17 cellular contexts compared by ENCODE assay signal in genomic region chr3:100001514-100002270, GRCh38.
DNase-seq lines count a peak whose midpoint lies in the region; ATAC-seq and TF ChIP-seq lines count a peak whose summit lies in the region.
"Had no signal": no experiment of that assay in that cellular context is flagged by ENCODE, and none has a peak within 500 bp of the region (broad histone marks: within the 10 kb centered on the region; RNA-seq: fewer than 3 reads in every experiment).

No MANE protein-coding gene starts in this region.

- peaks cover 7 to 10% of the 10 kb centered on the region in 2 experiments; a peak in 3 of 4 replicates for H3K79me1 ChIP-seq in IMR-90 (ENCODE audit: low read depth in 1 of 2, low read length in 2 of 2)
- H3K79me1 ChIP-seq in mesenchymal stem cell (replicated peaks; ENCODE audit: low read length, poor library complexity, severe bottlenecking): peaks cover 2% of the 10 kb centered on the region

- H3K4me3 ChIP-seq in IMR-90 (ENCODE audit: insufficient read depth, low read depth, low read length) (no peak overlapping the region), mesenchymal stem cell (ENCODE audit: insufficient read depth in 1 of 2, low read depth in 1 of 2, low read length in 2 of 2) (no peak overlapping the region), brain microvascular endothelial cell (ENCODE audit: low read depth, low read length) (no peak overlapping the region), spleen (no peak overlapping the region)
- H3K4me3 ChIP-seq: GM23248 had no signal

- H3K36me3 ChIP-seq in IMR-90 (ENCODE audit: control insufficient read depth, insufficient read depth, low read length) (no peaks in the 10 kb centered on the region), mesenchymal stem cell (ENCODE audit: control insufficient read depth in 1 of 2, insufficient read depth in 2 of 2, low read depth in 1 of 2, low read length in 2 of 2) (no peaks in the 10 kb centered on the region), brain microvascular endothelial cell (replicated peaks) (no peaks in the 10 kb centered on the region), spleen (no peaks in the 10 kb centered on the region)

- peak overlapping the region; percentile 62 for H2BK20ac ChIP-seq in IMR-90 (ENCODE audit: low read depth, low read length)

- H4K8ac ChIP-seq in IMR-90 (ENCODE audit: low read depth in 2 of 2, low read length in 2 of 2) (peak overlapping the region in 1 of 2 experiments; percentile 20; a peak in 1 of 4 replicates), mesenchymal stem cell (ENCODE audit: low read length) (no peak overlapping the region)

- POLR2A ChIA-PET in IMR-90 (lab: Charles Lee; ENCODE audit: unreplicated experiment): no interaction called here

- H3K4ac ChIP-seq in IMR-90 (ENCODE audit: low read depth, low read length) (peak overlapping the region; percentile 28), mesenchymal stem cell (ENCODE audit: low read depth in 1 of 2, low read length in 2 of 2) (no peak overlapping the region)

- WGBS in IMR-90 (ENCODE audit: extremely low coverage in 2 of 2, insufficient read length in 1 of 2), 2 experiments: 100% methylated on average over 1 of the region's 8 CpGs; no CpG with 5 or more reads in 1 of the 2 experiments
- WGBS in mesenchymal stem cell: 96% methylated on average over 6 of the region's 8 CpGs
- WGBS in spleen, 5 donors: 94 to 99% (median 97%) methylated on average over 8 of the region's 8 CpGs

- intact Hi-C loops in IMR-90 (cut with micrococcal nuclease) (no loop called here), spleen (cut with DNase I; ENCODE audit: low total_unique reads) (no loop called here)

- peaks cover 13% of the 10 kb centered on the region; the same call in 1 of the 2 replicates for H3K9me1 ChIP-seq in IMR-90 (ENCODE audit: insufficient read depth, low read length)

- 0 out of 2 replicates have a peak overlapping the region, but pooled peaks have one; percentile 7 for H4K5ac ChIP-seq in IMR-90 (ENCODE audit: low read depth, low read length)

- H3K18ac ChIP-seq in IMR-90 (ENCODE audit: low read depth, low read length) (peak overlapping the region; percentile 60), mesenchymal stem cell (ENCODE audit: low read depth in 1 of 2, low read length in 2 of 2) (peak overlapping the region in 1 of 2 experiments; percentile 18)

- in situ Hi-C loops in IMR-90 (cut with MboI; ENCODE audit: low sequenced_read_pairs): no loop called here
- in situ Hi-C loops in brain microvascular endothelial cell (cut with HindIII; ENCODE audit: low pct_ligation_motif_present, low sequenced_read_pairs): no loop called here

- H2BK120ac ChIP-seq in IMR-90 (ENCODE audit: low read depth, low read length) (peak overlapping the region; percentile 68), mesenchymal stem cell (ENCODE audit: low read depth, low read length) (no peak overlapping the region)

- TF ChIP-seq POLR2A in IMR-90 (IDR thresholded peaks at IDR 0.05; ENCODE audit: low read depth, low read length): no peak
- no peak for TF ChIP-seq POLR2A in spleen (IDR thresholded peaks at IDR 0.05)

- TF ChIP-seq RAD21 in IMR-90 (IDR thresholded peaks at IDR 0.05; ENCODE audit: low read length): no peak

- no peak overlapping the region for H2BK12ac ChIP-seq in mesenchymal stem cell (ENCODE audit: low read length in 2 of 2)

- no peak overlapping the region for H3K4me2 ChIP-seq in IMR-90 (ENCODE audit: low read depth, low read length)
- H3K4me2 ChIP-seq in mesenchymal stem cell (ENCODE audit: low read length, poor library complexity, severe bottlenecking): no peak overlapping the region

- CTCF ChIA-PET in IMR-90 (lab: Yijun Ruan, JAX): interaction anchor here (0.6 kb wide), 1 partner anchor 14 kb away, joined by 3 read pairs; no protein-coding TSS in a partner anchor

- H3K27ac ChIP-seq in IMR-90 (ENCODE audit: insufficient read depth, low read length) (no peak overlapping the region), VCaP (peak overlapping the region; percentile 53), mesenchymal stem cell (ENCODE audit: low read length, poor library complexity, severe bottlenecking) (no peak overlapping the region), brain microvascular endothelial cell (no peak overlapping the region), spleen (no peak overlapping the region)

- H3K9me3 ChIP-seq in IMR-90 (ENCODE audit: control insufficient read depth, insufficient read depth, low read length) (no peaks in the 10 kb centered on the region), mesenchymal stem cell (ENCODE audit: control insufficient read depth, low read length) (no peaks in the 10 kb centered on the region), spleen (peaks cover 0 to 2% (median 0%) of the 10 kb centered on the region in 8 donors)

- H4K20me1 ChIP-seq in IMR-90 (ENCODE audit: insufficient read depth, low read length): no peaks in the 10 kb centered on the region

- dilution Hi-C loops in IMR-90 (cut with HindIII; ENCODE audit: low sequenced_read_pairs, unreplicated experiment): no loop called here

- peak; percentile 7 for DNase-seq in COLO668 (lab: John Stamatoyannopoulos, UW; ENCODE audit: unreplicated experiment)
- DNase-seq in IMR-90: no peak
- no peak for DNase-seq in mesenchymal stem cell
- DNase-seq in brain microvascular endothelial cell: no peak
- no peak for DNase-seq in cerebellum (ENCODE audit: low spot score)
- DNase-seq in spleen: no peak
- DNase-seq: activated CD4-positive, CD25-positive, alpha-beta regulatory T cell treated with anti-CD3 and anti-CD28 coated beads, Interleukin-2, amount 50 U/mL, for 72 hours; activated effector memory CD4-positive, alpha-beta T cell treated with anti-CD3 and anti-CD28 coated beads, Interleukin-2, amount 50 U/mL, for 16 hours; aorta; cortex of kidney; GM23248; natural killer cell; NCI-H187; Right ventricle myocardium superior; stimulated activated naive CD8-positive, alpha-beta T cell treated with anti-CD3 and anti-CD28 coated beads, Interleukin-15, amount 100 ng/mL, for 72 hours had no signal

- H3K27me3 ChIP-seq in IMR-90 (ENCODE audit: control insufficient read depth, insufficient read depth, low read length) (no peaks in the 10 kb centered on the region), mesenchymal stem cell (ENCODE audit: control insufficient read depth in 1 of 2, insufficient read depth in 1 of 2, low read length in 2 of 2) (no peaks in the 10 kb centered on the region), brain microvascular endothelial cell (replicated peaks) (no peaks in the 10 kb centered on the region), spleen (replicated peaks in 1 of 7) (no peaks in the 10 kb centered on the region)

- H2AK5ac ChIP-seq in IMR-90 (ENCODE audit: low read depth, low read length): peak overlapping the region; percentile 66
- H2AK5ac ChIP-seq in mesenchymal stem cell (ENCODE audit: low read length, severe bottlenecking): peak overlapping the region; percentile 72

- H2BK15ac ChIP-seq in IMR-90 (ENCODE audit: low read depth, low read length) (peak overlapping the region; percentile 3; the same call in 1 of the 3 replicates), mesenchymal stem cell (ENCODE audit: low read depth, poor library complexity, severe bottlenecking) (no peak overlapping the region)

- ATAC-seq in IMR-90 (ENCODE audit: low read depth): no peak
- ATAC-seq in GM19395 (IDR thresholded peaks at IDR 0.05; ENCODE audit: unreplicated experiment): no peak
- ATAC-seq: natural killer cell had no signal

- H3K56ac ChIP-seq in IMR-90 (ENCODE audit: extremely low read depth, insufficient read depth, low read length): no peak overlapping the region

- H2AFZ ChIP-seq in IMR-90 (replicated peaks; ENCODE audit: low read length, poor library complexity): no peak overlapping the region
- H2AFZ ChIP-seq in mesenchymal stem cell (ENCODE audit: low read depth, low read length): no peak overlapping the region
- H2AFZ ChIP-seq: GM23248 had no signal

- peak overlapping the region; percentile 65 for H4K91ac ChIP-seq in IMR-90 (ENCODE audit: insufficient read depth, low read depth, low read length)
- H4K91ac ChIP-seq in mesenchymal stem cell (ENCODE audit: low read length): no peak overlapping the region

- no TSS peak for BruUV-seq in IMR-90 (replicated peaks; lab: Mats Ljungman, UMichigan)

- H2BK5ac ChIP-seq in IMR-90 (ENCODE audit: low read depth, low read length, poor library complexity, severe bottlenecking) (peak overlapping the region; percentile 9), mesenchymal stem cell (ENCODE audit: low read depth, low read length, poor library complexity, severe bottlenecking) (no peak overlapping the region)

- H3K9ac ChIP-seq in IMR-90 (ENCODE audit: low read depth, low read length): no peak overlapping the region
- no peak overlapping the region for H3K9ac ChIP-seq in mesenchymal stem cell (ENCODE audit: low read length)
- H3K9ac ChIP-seq: GM23248 had no signal

- no peak overlapping the region for H2AK9ac ChIP-seq in IMR-90 (replicated peaks; ENCODE audit: low read depth, low read length, poor library complexity)

- TF ChIP-seq CTCF in IMR-90 (conservative IDR thresholded peaks at IDR 0.05; ENCODE audit: low read depth, low read length) (no peak), VCaP (conservative IDR thresholded peaks at IDR 0.05) (no peak), brain microvascular endothelial cell (IDR thresholded peaks at IDR 0.05; ENCODE audit: low read depth, low read length, missing control alignments) (no peak), spleen (IDR thresholded peaks at IDR 0.05 in 8 of 11, conservative IDR thresholded peaks at IDR 0.05 in 3 of 11) (no peak)

- H3K14ac ChIP-seq in IMR-90 (replicated peaks; ENCODE audit: low read depth, low read length) (no peak overlapping the region; the same call in 1 of the 2 replicates), mesenchymal stem cell (ENCODE audit: low read length in 2 of 2) (peak overlapping the region in 1 of 2 experiments; percentile 26)

- H3K23ac ChIP-seq in IMR-90 (ENCODE audit: low read depth, low read length) (peak overlapping the region; percentile 41; the same call in 1 of the 2 replicates), mesenchymal stem cell (ENCODE audit: low read length in 2 of 2) (no peak overlapping the region)

- H3K4me1 ChIP-seq in IMR-90 (ENCODE audit: control insufficient read depth, insufficient read depth, low read length) (peaks cover 11% of the 10 kb centered on the region), mesenchymal stem cell (ENCODE audit: control insufficient read depth, insufficient read depth, low read depth, low read length) (peaks cover 1% of the 10 kb centered on the region), spleen (peaks cover 0 to 7% (median 2%) of the 10 kb centered on the region in 6 donors)

TF ChIP-seq in IMR-90, 13 proteins besides CTCF, POLR2A, EP300 and RAD21 (continues in another document):
- TF ChIP-seq MAZ (IDR thresholded peaks at IDR 0.05; ENCODE audit: borderline replicate concordance, low read depth, low read length): no peak
- no peak for TF ChIP-seq SMC3 (IDR thresholded peaks at IDR 0.05; ENCODE audit: low read depth, low read length)
- TF ChIP-seq RCOR1 (IDR thresholded peaks at IDR 0.05; ENCODE audit: insufficient replicate concordance, low read length): no peak
- TF ChIP-seq MXI1 (IDR thresholded peaks at IDR 0.05; ENCODE audit: borderline replicate concordance, low read depth, low read length): no peak
- TF ChIP-seq FOS (IDR thresholded peaks at IDR 0.05; ENCODE audit: low read depth, low read length): no peak
- TF ChIP-seq CEBPB (IDR thresholded peaks at IDR 0.05; ENCODE audit: low read depth, low read length): no peak
- TF ChIP-seq BHLHE40 (IDR thresholded peaks at IDR 0.05; ENCODE audit: low read depth, low read length): no peak
